In the genomic region with DNA sequence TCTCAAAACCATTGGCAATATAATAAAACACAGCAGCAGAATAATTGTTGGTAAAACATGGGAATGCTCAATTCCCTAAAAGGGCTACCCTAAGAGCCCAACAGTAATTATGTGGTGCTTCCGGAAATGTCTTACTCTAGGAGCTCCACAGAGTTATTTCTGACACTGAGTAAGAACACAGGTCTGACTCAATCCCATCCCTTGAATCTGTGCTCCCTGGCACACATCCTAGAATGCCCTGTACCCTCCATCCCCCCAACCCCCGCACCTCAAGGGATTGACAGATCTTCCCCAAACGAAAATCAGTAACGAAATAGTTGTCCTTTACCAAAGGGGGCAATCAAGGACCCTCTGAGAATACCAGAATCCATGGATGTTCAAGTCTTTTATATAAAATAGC, we compare ENCODE assay signal across 16 cellular contexts.
"Had no signal": no experiment of that assay in that cellular context is flagged by ENCODE, and none has a peak within 500 bp of the region (broad histone marks: within the 10 kb centered on the region; RNA-seq: fewer than 3 reads in every experiment).

No MANE protein-coding gene starts in this region.

- H3K27ac ChIP-seq: epithelial cell of prostate, esophagus muscularis mucosa, left lung, lower lobe of right lung, neural progenitor cell, pancreas, sigmoid colon, stomach had no signal

- H3K9me3 ChIP-seq: esophagus muscularis mucosa, left lung, lower lobe of right lung, pancreas, sigmoid colon, stomach had no signal

- H3K27me3 ChIP-seq: esophagus muscularis mucosa, left lung, neural progenitor cell, pancreas, sigmoid colon, stomach had no signal

- H3K4me1 ChIP-seq: left lung, lower lobe of right lung, pancreas, stomach had no signal

- H3K36me3 ChIP-seq: neural progenitor cell had no signal

- ATAC-seq: left lung; lower lobe of right lung; natural killer cell treated with Interleukin-12 subunit alpha and Interleukin-12 subunit beta and Interleukin-15 and Interleukin-18, amount 100 ng/mL, for 72 hours; pancreas had no signal

- H3K4me2 ChIP-seq: neural progenitor cell had no signal

- H3K4me3 ChIP-seq: esophagus muscularis mucosa, left lung, lower lobe of right lung, neural progenitor cell, pancreas, sigmoid colon, stomach had no signal

- DNase-seq: effector memory CD4-positive, alpha-beta T cell; foreskin fibroblast; immature natural killer cell; left lung; lower lobe of right lung; nucleus accumbens; pancreas; sigmoid colon; small intestine; stimulated activated CD4-positive, alpha-beta T cell treated with anti-CD3 and anti-CD28 coated beads, Interleukin-12 subunit alpha, Interleukin-12 subunit beta, amount 100 ng/mL, for 4 hours; stimulated activated naive CD4-positive, alpha-beta T cell; stomach had no signal

- H2AFZ ChIP-seq: neural progenitor cell had no signal

- H3K9ac ChIP-seq: neural progenitor cell had no signal
